8 cellular contexts compared by ENCODE assay signal in the genomic region with DNA sequence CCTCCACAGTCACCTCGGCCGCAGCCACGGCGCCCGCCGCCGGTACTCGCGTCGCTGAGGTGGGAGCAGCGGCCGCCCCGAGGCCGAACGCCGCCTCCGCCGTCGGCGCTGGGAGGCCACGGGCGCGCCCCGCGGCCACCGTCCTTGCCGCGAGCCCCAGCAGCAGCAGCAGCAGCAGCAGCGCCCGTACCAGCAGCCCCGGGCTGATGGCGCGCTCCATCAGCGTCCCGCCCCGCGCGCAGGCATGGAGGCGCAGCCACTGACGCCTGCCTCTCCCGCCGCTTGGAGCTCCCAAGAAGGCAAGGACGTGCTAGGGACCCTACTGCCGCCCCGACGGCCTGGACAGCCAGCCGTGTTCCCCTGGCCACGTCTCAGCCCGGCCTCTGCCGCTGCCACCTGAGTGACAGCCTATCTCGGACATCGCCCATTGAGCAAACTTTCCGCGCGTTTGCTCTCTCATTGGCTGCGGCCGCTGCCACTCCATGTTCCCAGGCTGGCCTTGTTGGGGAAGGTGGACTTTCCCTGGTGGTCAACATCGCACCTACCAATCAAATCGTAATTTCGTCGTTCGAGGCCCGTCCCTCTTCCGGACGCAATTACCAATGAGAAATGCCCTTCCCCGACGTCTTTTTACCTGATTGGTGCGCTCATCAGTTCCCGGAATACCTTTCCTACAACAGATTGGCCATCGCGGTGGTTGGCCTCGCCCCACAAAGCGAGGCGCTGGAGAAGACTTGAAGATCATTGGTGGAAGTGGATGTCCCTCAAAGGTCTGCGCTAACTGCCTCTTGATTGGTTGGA. TPM values are rescaled to one million over a fixed set of nuclear protein-coding genes. Genes with fewer than 3 reads are reported as not detected.
A peak's percentile ranks its signal among the peaks of the same experiment; 100 is the strongest.
DNase-seq lines count a peak whose midpoint lies in the region; ATAC-seq and TF ChIP-seq lines count a peak whose summit lies in the region.

A gene (minus strand): TSS at position 410 of the 801 bp plus-strand sequence. CDS start 190 bp downstream, at position 220.

- peak; percentile 99 for DNase-seq in NCI-H774 (lab: John Stamatoyannopoulos, UW)
- DNase-seq in activated CD4-positive, alpha-beta T cell treated with anti-CD3 and anti-CD28 coated beads, Interleukin-2, amount 50 U/mL, for 4 hours: peak; percentile 86 to 90
- peak; percentile 100 for DNase-seq in dermis blood vessel endothelial cell
- DNase-seq in left lung: peak; percentile 97 to 99
- DNase-seq in stimulated activated CD4-positive, alpha-beta T cell treated with anti-CD3 and anti-CD28 coated beads, Interleukin-2, amount 100 ng/mL, for 48 hours: peak; percentile 87 to 88

- no peaks in the 10 kb centered on the region for H3K27me3 ChIP-seq in left lung

- H3K27ac ChIP-seq in C4-2B (peak within 1 kb of the TSS; percentile 86), left lung (peak within 1 kb of the TSS; percentile 99)

- ATAC-seq in GM19395 (IDR thresholded peaks at IDR 0.05; ENCODE audit: unreplicated experiment) (peak; percentile 89), HG03565 (IDR thresholded peaks at IDR 0.05; ENCODE audit: unreplicated experiment) (peak; percentile 87), left lung (peak; percentile 92)

- peaks cover 7 to 46% of the 10 kb centered on the region in 2 donors for H3K4me1 ChIP-seq in left lung

- H3K9me3 ChIP-seq in left lung: no peaks in the 10 kb centered on the region

- H3K4me3 ChIP-seq in left lung: peak within 1 kb of the TSS; percentile 75 to 93

- no peak for TF ChIP-seq CTCF in C4-2B (conservative IDR thresholded peaks at IDR 0.05)
- peak; percentile 18 to 25 for TF ChIP-seq CTCF in left lung (IDR thresholded peaks at IDR 0.05)

- intact Hi-C loops in left lung (cut with DNase I): no loop called here

- no peaks in the 10 kb centered on the region for H3K36me3 ChIP-seq in left lung

RNA-seq across cellular contexts. Expression of the gene that starts here (rescaled TPM):
- total RNA-seq in dermis blood vessel endothelial cell (19.7 and 30.1 TPM in 2 replicates), left lung (10 to 100 TPM; 27.1 to 29.0 TPM)

Comparison
In these comparisons a context has a peak if more than half of its experiments do, and no peak if none do; other contexts are left out.
1. Peak in every context shown above with its lines: DNase-seq, ATAC-seq, H3K4me3 ChIP-seq and H3K27ac ChIP-seq.